8 cellular contexts compared by ENCODE assay signal in genomic region chr21:44880762-44881585, GRCh38. TPM values are rescaled to one million over a fixed set of nuclear protein-coding genes. Genes with fewer than 3 reads are reported as not detected.
DNase-seq lines count a peak whose midpoint lies in the region; ATAC-seq, FAIRE-seq and TF ChIP-seq lines count a peak whose summit lies in the region.

No MANE protein-coding gene starts in this region.

- H3K27me3 ChIP-seq in MG63 (no peaks in the 10 kb centered on the region), astrocyte (ENCODE audit: insufficient read depth, low read length) (peaks cover 3% of the 10 kb centered on the region)

- H3K9ac ChIP-seq in astrocyte (ENCODE audit: low read length): no peak overlapping the region

- H3K9me3 ChIP-seq in MG63 (no peaks in the 10 kb centered on the region), astrocyte (ENCODE audit: insufficient read depth, low read depth, low read length) (no peaks in the 10 kb centered on the region), mucosa of descending colon (no peaks in the 10 kb centered on the region)

- peaks cover 20% of the 10 kb centered on the region for H3K4me1 ChIP-seq in astrocyte (ENCODE audit: insufficient read depth, low read length)
- peaks cover 3% of the 10 kb centered on the region for H3K4me1 ChIP-seq in mucosa of descending colon (ENCODE audit: low read depth)

- H3K36me3 Mint-ChIP-seq in astrocyte (ENCODE audit: low read depth, unreplicated experiment) (no peaks in the 10 kb centered on the region), memory B cell (peaks cover 8% of the 10 kb centered on the region)

- H3K27ac Mint-ChIP-seq in astrocyte (ENCODE audit: unreplicated experiment): no peak overlapping the region
- H3K27ac Mint-ChIP-seq in memory B cell: peak overlapping the region; percentile 29

- H4K20me1 ChIP-seq in astrocyte (ENCODE audit: insufficient read depth, low read length): no peaks in the 10 kb centered on the region

- H2AFZ ChIP-seq in astrocyte (ENCODE audit: low read depth, low read length): no peak overlapping the region

- H3K79me2 ChIP-seq in astrocyte (ENCODE audit: insufficient read depth, low read length): no peaks in the 10 kb centered on the region

- peaks cover 3% of the 10 kb centered on the region for H3K9me3 Mint-ChIP-seq in astrocyte (ENCODE audit: unreplicated experiment)
- no peaks in the 10 kb centered on the region for H3K9me3 Mint-ChIP-seq in memory B cell

- H3K27me3 Mint-ChIP-seq in astrocyte (ENCODE audit: low read depth, unreplicated experiment): peaks cover 28% of the 10 kb centered on the region
- H3K27me3 Mint-ChIP-seq in memory B cell: no peaks in the 10 kb centered on the region

- peak; percentile 72 for ATAC-seq in memory B cell (ENCODE audit: low read depth)
- no peak for ATAC-seq in GM21447 (IDR thresholded peaks at IDR 0.05; ENCODE audit: unreplicated experiment)
- no peak for ATAC-seq in mucosa of descending colon

- peak; percentile 95 for DNase-seq in CD1c-positive myeloid dendritic cell (ENCODE audit: extremely low spot score)
- DNase-seq in MG63: peak; percentile 25
- peak; percentile 80 for DNase-seq in astrocyte (ENCODE audit: low read depth)
- DNase-seq in memory B cell (ENCODE audit: low spot score in 2 of 2): no peak
- DNase-seq in mucosa of descending colon: no peak
- DNase-seq in NCI-H345 treated with DMSO at 0.1 percent for 48 hours (lab: John Stamatoyannopoulos, UW; ENCODE audit: unreplicated experiment): no peak
- DNase-seq in DMS153 treated with DMSO at 0.1 percent for 48 hours (lab: John Stamatoyannopoulos, UW; ENCODE audit: unreplicated experiment): no peak

- intact Hi-C loops in mucosa of descending colon (cut with DNase I, micrococcal nuclease): no loop called here

- FAIRE-seq in astrocyte (lab: Jason Lieb, UNC): no peak

- no peak overlapping the region for H3K4me3 ChIP-seq in MG63
- no peak overlapping the region for H3K4me3 ChIP-seq in astrocyte (ENCODE audit: insufficient read depth, low read depth, low read length)
- no peak overlapping the region for H3K4me3 ChIP-seq in mucosa of descending colon

- TF ChIP-seq CTCF in astrocyte (IDR thresholded peaks at IDR 0.05; ENCODE audit: insufficient read depth, low read depth, low read length) (no peak), mucosa of descending colon (IDR thresholded peaks at IDR 0.05) (no peak)

- H3K4me1 Mint-ChIP-seq in astrocyte (ENCODE audit: low read depth, unreplicated experiment) (peaks cover 19% of the 10 kb centered on the region), memory B cell (peaks cover 28% of the 10 kb centered on the region)

- H3K4me3 Mint-ChIP-seq in astrocyte (ENCODE audit: unreplicated experiment): no peak overlapping the region
- H3K4me3 Mint-ChIP-seq in memory B cell: no peak overlapping the region

- H3K27ac ChIP-seq in astrocyte (ENCODE audit: low read depth, low read length): peak overlapping the region; percentile 28

- peak overlapping the region; percentile 70 for H3K4me2 ChIP-seq in astrocyte (ENCODE audit: low read length)

- H3K36me3 ChIP-seq in MG63 (no peaks in the 10 kb centered on the region), astrocyte (ENCODE audit: insufficient read depth, low read length) (no peaks in the 10 kb centered on the region), mucosa of descending colon (ENCODE audit: low read depth) (no peaks in the 10 kb centered on the region)

RNA-seq across cellular contexts. Expression of gene PTTG1IP, which starts 7.5 kb away (rescaled TPM):
- 396 and 445 TPM in 2 replicates for total RNA-seq in MG63 (2014; rRNA removed; shearing (Covaris generic); ENCODE audit: low replicate concordance)
- total RNA-seq in astrocyte: 208 and 240 TPM in 2 replicates
- total RNA-seq in mucosa of descending colon: 100 to 1,000 TPM; 202 to 391 (median 286) TPM

RNA-seq across cellular contexts. Expression of gene ITGB2, which starts 39.7 kb away (rescaled TPM):
- total RNA-seq in MG63 (2014; rRNA removed; shearing (Covaris generic); ENCODE audit: low replicate concordance): 4.3 and 12.9 TPM in 2 replicates
- total RNA-seq in astrocyte: 0.61 TPM in 1 of 2 replicates, not detected in the other
- 10 to 100 TPM; 10.8 to 52.3 (median 51.1) TPM for total RNA-seq in mucosa of descending colon

RNA-seq across cellular contexts. Expression of gene SLX9, which starts 58.9 kb away (rescaled TPM):
- 27.8 and 55.6 TPM in 2 replicates for total RNA-seq in MG63 (2014; rRNA removed; shearing (Covaris generic); ENCODE audit: low replicate concordance)
- total RNA-seq in astrocyte (26.0 and 38.8 TPM in 2 replicates), mucosa of descending colon (10 to 100 TPM; 19.8 to 42.2 (median 20.9) TPM)

Comparison
In these comparisons a context has a peak if more than half of its experiments do, and no peak if none do; other contexts are left out.
1. DNase-seq: peak in CD1c-positive myeloid dendritic cell (single experiment), MG63 (single experiment) and astrocyte (single experiment); none in memory B cell (0 of 2), mucosa of descending colon (0 of 3), NCI-H345 treated with DMSO at 0.1 percent for 48 hours (single experiment) and DMS153 treated with DMSO at 0.1 percent for 48 hours (single experiment).